39 cellular contexts compared by ENCODE assay signal in genomic region chr7:38916396-38916795, GRCh38.
"Had no signal": no experiment of that assay in that cellular context is flagged by ENCODE, and none has a peak within 500 bp of the region (broad histone marks: within the 10 kb centered on the region; RNA-seq: fewer than 3 reads in every experiment).

No MANE protein-coding gene starts in this region.

- H3K4me1 ChIP-seq: adrenal gland, ascending aorta, body of pancreas, breast epithelium had no signal

- H3K27me3 ChIP-seq: adrenal gland, ascending aorta, body of pancreas, brain microvascular endothelial cell, breast epithelium, cardiac muscle cell had no signal

- H3K4me1 Mint-ChIP-seq: activated naive CD4-positive, alpha-beta T cell treated with anti-CD3 and anti-CD28 coated beads, Interleukin-2, amount 10 ng/mL, durations not matched to agents 7 days and 5 days; activated naive CD4-positive, alpha-beta T cell treated with anti-CD3 and anti-CD28 coated beads, Interleukin-2, amount 50 U/mL, for 24 hours; activated naive CD8-positive, alpha-beta T cell treated with anti-CD3 and anti-CD28 coated beads for 36 hours; activated naive CD8-positive, alpha-beta T cell treated with anti-CD3 and anti-CD28 coated beads, Interleukin-2, amount 10 ng/mL, durations not matched to agents 7 days and 5 days; activated naive CD8-positive, alpha-beta T cell treated with anti-CD3 and anti-CD28 coated beads, Interleukin-2, amount 50 U/mL, for 24 hours; activated T-helper 17 cell treated with anti-CD3 and anti-CD28 coated beads, Interleukin-2, amount 50 U/mL, for 72 hours; brain; central memory CD8-positive, alpha-beta T cell had no signal

- H3K4me3 Mint-ChIP-seq: activated naive CD4-positive, alpha-beta T cell treated with anti-CD3 and anti-CD28 coated beads for 36 hours; activated naive CD4-positive, alpha-beta T cell treated with anti-CD3 and anti-CD28 coated beads, Interleukin-2, amount 10 ng/mL, durations not matched to agents 7 days and 5 days; activated naive CD4-positive, alpha-beta T cell treated with anti-CD3 and anti-CD28 coated beads, Interleukin-2, amount 50 U/mL, for 24 hours; activated naive CD8-positive, alpha-beta T cell; activated naive CD8-positive, alpha-beta T cell treated with anti-CD3 and anti-CD28 coated beads for 36 hours; activated naive CD8-positive, alpha-beta T cell treated with anti-CD3 and anti-CD28 coated beads, Interleukin-2, amount 10 ng/mL, durations not matched to agents 7 days and 5 days; activated naive CD8-positive, alpha-beta T cell treated with anti-CD3 and anti-CD28 coated beads, Interleukin-2, amount 50 U/mL, for 24 hours; activated T-cell treated with anti-CD3 and anti-CD28 coated beads, Interleukin-2, amount 50 U/mL, for 24 hours; activated T-cell treated with anti-CD3 and anti-CD28 coated beads, Interleukin-2, amount 50 U/mL, for 4 hours; activated T-cell treated with anti-CD3 and anti-CD28 coated beads, Interleukin-2, amount 50 U/mL, for 72 hours; activated T-helper 1 cell treated with anti-CD3 and anti-CD28 coated beads, Interleukin-12 subunit alpha, Interleukin-12 subunit beta, Interleukin-2, Interleukin-4 antibody, amounts not matched to agents 30 ng/mL and 10 ng/mL and 1 ng/mL, durations not matched to agents 14 hours and 24 hours and 36 hours; activated T-helper 17 cell treated with anti-CD3 and anti-CD28 coated beads, Interleukin-2, amount 50 U/mL, for 72 hours; brain; central memory CD8-positive, alpha-beta T cell had no signal

- DNase-seq: activated effector memory CD4-positive, alpha-beta T cell treated with anti-CD3 and anti-CD28 coated beads, Interleukin-2, amount 50 U/mL, for 16 hours; activated effector memory CD4-positive, alpha-beta T cell treated with Interleukin-2 at 50 U/mL for 16 hours; activated gamma-delta T cell; activated gamma-delta T cell treated with Interleukin-2 at 50 U/mL for 16 hours; activated naive CD4-positive, alpha-beta T cell; activated naive CD4-positive, alpha-beta T cell treated with anti-CD3 and anti-CD28 coated beads for 36 hours; activated naive CD4-positive, alpha-beta T cell treated with anti-CD3 and anti-CD28 coated beads, Interleukin-2, amount 10 ng/mL, durations not matched to agents 7 days and 5 days; activated naive CD4-positive, alpha-beta T cell treated with anti-CD3 and anti-CD28 coated beads, Interleukin-2, amount 50 U/mL, for 16 hours; activated naive CD4-positive, alpha-beta T cell treated with Interleukin-2 at 50 U/mL for 16 hours; activated naive CD8-positive, alpha-beta T cell treated with anti-CD3 and anti-CD28 coated beads for 36 hours; activated naive CD8-positive, alpha-beta T cell treated with anti-CD3 and anti-CD28 coated beads, Interleukin-2, amount 10 ng/mL, durations not matched to agents 7 days and 5 days; activated naive CD8-positive, alpha-beta T cell treated with anti-CD3 and anti-CD28 coated beads, Interleukin-2, amount 50 U/mL, for 24 hours; activated T-cell treated with anti-CD3 and anti-CD28 coated beads for 4 hours; activated T-cell treated with anti-CD3 and anti-CD28 coated beads, Interleukin-2, amount 50 U/mL, for 1 hour; activated T-cell treated with anti-CD3 and anti-CD28 coated beads, Interleukin-2, amount 50 U/mL, for 24 hours; activated T-cell treated with anti-CD3 and anti-CD28 coated beads, Interleukin-2, amount 50 U/mL, for 4 hours; activated T-cell treated with anti-CD3 and anti-CD28 coated beads, Interleukin-2, amount 50 U/mL, for 48 hours; activated T-cell treated with anti-CD3 and anti-CD28 coated beads, Interleukin-2, amount 50 U/mL, for 72 hours; adrenal gland; amniotic stem cell; amygdala; anterior cingulate cortex; aorta; body of pancreas; brain microvascular endothelial cell; caudate nucleus; central memory CD4-positive, alpha-beta T cell; cerebellar nuclear complex had no signal

- H3K9me3 Mint-ChIP-seq: activated naive CD4-positive, alpha-beta T cell treated with anti-CD3 and anti-CD28 coated beads for 36 hours; activated naive CD4-positive, alpha-beta T cell treated with anti-CD3 and anti-CD28 coated beads, Interleukin-2, amount 10 ng/mL, durations not matched to agents 7 days and 5 days; activated naive CD4-positive, alpha-beta T cell treated with anti-CD3 and anti-CD28 coated beads, Interleukin-2, amount 50 U/mL, for 72 hours; activated naive CD8-positive, alpha-beta T cell treated with anti-CD3 and anti-CD28 coated beads for 36 hours; activated naive CD8-positive, alpha-beta T cell treated with anti-CD3 and anti-CD28 coated beads, Interleukin-2, amount 10 ng/mL, durations not matched to agents 7 days and 5 days; activated naive CD8-positive, alpha-beta T cell treated with anti-CD3 and anti-CD28 coated beads, Interleukin-2, amount 50 U/mL, for 24 hours; activated T-cell treated with anti-CD3 and anti-CD28 coated beads, Interleukin-2, amount 50 U/mL, for 24 hours; activated T-cell treated with anti-CD3 and anti-CD28 coated beads, Interleukin-2, amount 50 U/mL, for 4 hours; activated T-cell treated with anti-CD3 and anti-CD28 coated beads, Interleukin-2, amount 50 U/mL, for 72 hours; activated T-helper 1 cell treated with anti-CD3 and anti-CD28 coated beads, Interleukin-12 subunit alpha, Interleukin-12 subunit beta, Interleukin-2, Interleukin-4 antibody, amounts not matched to agents 30 ng/mL and 10 ng/mL and 1 ng/mL, durations not matched to agents 14 hours and 24 hours and 36 hours; activated T-helper 17 cell treated with anti-CD3 and anti-CD28 coated beads, Interleukin-2, amount 50 U/mL, for 72 hours; activated T-helper 2 cell treated with anti-CD3 and anti-CD28 coated beads, Interferon-gamma antibody, Interleukin-2, Interleukin-4, amounts not matched to agents 10 μg/mL and 5 μg/mL and 100 μg/mL, durations not matched to agents 14 hours and 24 hours and 36 hours; brain; central memory CD8-positive, alpha-beta T cell had no signal

- H3K4me3 ChIP-seq: adrenal gland, ascending aorta, body of pancreas, breast epithelium, cardiac muscle cell had no signal

- H3K36me3 ChIP-seq: adrenal gland, ascending aorta, brain microvascular endothelial cell, breast epithelium, cardiac muscle cell had no signal

- H3K9me3 ChIP-seq: adrenal gland, ascending aorta, body of pancreas, breast epithelium had no signal

- H3K27ac Mint-ChIP-seq: activated naive CD4-positive, alpha-beta T cell treated with anti-CD3 and anti-CD28 coated beads for 36 hours; activated naive CD4-positive, alpha-beta T cell treated with anti-CD3 and anti-CD28 coated beads, Interleukin-2, amount 10 ng/mL, durations not matched to agents 7 days and 5 days; activated naive CD4-positive, alpha-beta T cell treated with anti-CD3 and anti-CD28 coated beads, Interleukin-2, amount 50 U/mL, for 24 hours; activated naive CD4-positive, alpha-beta T cell treated with anti-CD3 and anti-CD28 coated beads, Interleukin-2, amount 50 U/mL, for 72 hours; activated naive CD8-positive, alpha-beta T cell; activated naive CD8-positive, alpha-beta T cell treated with anti-CD3 and anti-CD28 coated beads for 36 hours; activated naive CD8-positive, alpha-beta T cell treated with anti-CD3 and anti-CD28 coated beads, Interleukin-2, amount 10 ng/mL, durations not matched to agents 7 days and 5 days; activated naive CD8-positive, alpha-beta T cell treated with anti-CD3 and anti-CD28 coated beads, Interleukin-2, amount 50 U/mL, for 24 hours; activated T-cell treated with anti-CD3 and anti-CD28 coated beads, Interleukin-2, amount 50 U/mL, for 24 hours; activated T-cell treated with anti-CD3 and anti-CD28 coated beads, Interleukin-2, amount 50 U/mL, for 72 hours; activated T-helper 1 cell treated with anti-CD3 and anti-CD28 coated beads, Interleukin-12 subunit alpha, Interleukin-12 subunit beta, Interleukin-2, Interleukin-4 antibody, amounts not matched to agents 30 ng/mL and 10 ng/mL and 1 ng/mL, durations not matched to agents 14 hours and 24 hours and 36 hours; activated T-helper 17 cell treated with anti-CD3 and anti-CD28 coated beads, Interleukin-2, amount 50 U/mL, for 72 hours; activated T-helper 2 cell treated with anti-CD3 and anti-CD28 coated beads, Interferon-gamma antibody, Interleukin-2, Interleukin-4, amounts not matched to agents 10 μg/mL and 5 μg/mL and 100 μg/mL, durations not matched to agents 14 hours and 24 hours and 36 hours; brain had no signal

- H3K27me3 Mint-ChIP-seq: activated naive CD8-positive, alpha-beta T cell treated with anti-CD3 and anti-CD28 coated beads, Interleukin-2, amount 50 U/mL, for 24 hours had no signal

- H3K36me3 Mint-ChIP-seq: activated naive CD4-positive, alpha-beta T cell treated with anti-CD3 and anti-CD28 coated beads, Interleukin-2, amount 10 ng/mL, durations not matched to agents 7 days and 5 days; activated naive CD4-positive, alpha-beta T cell treated with anti-CD3 and anti-CD28 coated beads, Interleukin-2, amount 50 U/mL, for 24 hours; activated naive CD4-positive, alpha-beta T cell treated with anti-CD3 and anti-CD28 coated beads, Interleukin-2, amount 50 U/mL, for 72 hours; activated naive CD8-positive, alpha-beta T cell treated with anti-CD3 and anti-CD28 coated beads for 36 hours; activated naive CD8-positive, alpha-beta T cell treated with anti-CD3 and anti-CD28 coated beads, Interleukin-2, amount 10 ng/mL, durations not matched to agents 7 days and 5 days; brain had no signal

- H3K27ac ChIP-seq: adrenal gland, ascending aorta, body of pancreas, brain microvascular endothelial cell, breast epithelium, cardiac muscle cell had no signal

- ATAC-seq: activated naive CD4-positive, alpha-beta T cell treated with anti-CD3 and anti-CD28 coated beads, Interleukin-2, amount 50 U/mL, for 72 hours; activated naive CD8-positive, alpha-beta T cell treated with anti-CD3 and anti-CD28 coated beads, Interleukin-2, amount 50 U/mL, for 24 hours; activated T-cell treated with anti-CD3 and anti-CD28 coated beads, Interleukin-2, amount 50 U/mL, for 4 hours; activated T-cell treated with anti-CD3 and anti-CD28 coated beads, Interleukin-2, amount 50 U/mL, for 72 hours; activated T-helper 17 cell treated with anti-CD3 and anti-CD28 coated beads, Interleukin-2, amount 50 U/mL, for 72 hours; body of pancreas had no signal
